7 cellular contexts compared by ENCODE assay signal in the genomic region with DNA sequence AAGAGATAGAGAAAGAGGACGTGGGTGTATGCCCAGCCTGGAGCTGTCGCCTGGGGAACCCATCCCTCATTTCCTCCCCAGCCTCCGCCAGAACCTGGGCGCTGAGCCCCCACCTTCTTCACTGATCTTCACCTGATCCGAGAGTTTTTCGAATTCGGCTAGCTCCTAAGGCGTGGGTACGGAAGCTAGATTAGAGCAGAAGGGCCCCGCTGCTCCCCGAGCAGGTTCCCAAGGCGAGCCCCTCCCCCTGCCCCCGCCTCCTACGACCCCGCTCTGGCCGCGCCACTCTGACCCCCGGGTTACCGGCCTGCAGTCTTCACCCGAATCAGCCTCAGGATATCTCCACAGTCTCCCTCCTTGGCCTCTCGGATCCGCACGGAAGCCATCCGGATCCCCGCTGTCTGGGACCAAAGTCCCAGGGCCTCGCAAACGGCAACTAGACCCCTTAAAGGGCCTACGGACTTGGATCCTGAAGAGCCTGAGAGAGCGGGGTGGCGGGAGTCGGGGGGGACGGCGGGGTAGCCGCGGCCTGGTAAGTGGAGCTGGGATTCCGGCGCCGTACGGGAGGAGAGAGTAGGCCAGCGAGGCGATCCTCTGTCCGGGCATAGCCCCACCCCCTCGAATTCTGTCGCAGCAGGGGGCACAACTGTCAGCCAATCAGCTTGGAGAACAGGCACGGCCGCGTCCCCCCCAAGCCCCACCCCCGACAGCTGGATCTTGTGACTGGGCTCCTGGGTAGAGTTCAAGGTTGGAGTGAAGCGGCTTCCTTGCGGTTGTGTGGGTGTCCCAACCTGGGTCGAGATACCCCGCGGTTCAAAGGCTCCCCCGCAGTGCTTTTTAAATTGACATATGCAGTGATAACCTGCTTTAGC.
DNase-seq lines count a peak whose midpoint lies in the region; ATAC-seq lines count a peak whose summit lies in the region.

TSS of gene SAT2 (minus strand) at position 572 of the 872 bp plus-strand sequence. CDS start at position 386, 186 bp downstream.

- H3K27ac ChIP-seq in caudate nucleus (ENCODE audit: low read depth, low read length), result peak within 1 kb of the TSS; percentile 94

- ATAC-seq in GM18502 (IDR thresholded peaks at IDR 0.05; ENCODE audit: poor library complexity, unreplicated experiment) (peak; percentile 88), HG02973 (IDR thresholded peaks at IDR 0.05; ENCODE audit: unreplicated experiment) (peak; percentile 81)

- DNase-seq in NCI-H2171 (lab: John Stamatoyannopoulos, UW), result peak; percentile 87
- DNase-seq in activated CD4-positive, CD25-positive, alpha-beta regulatory T cell (lab: John Stamatoyannopoulos, UW), result peak; percentile 59 to 80 (median 68)
- peak; percentile 66 to 97 (median 90) for DNase-seq in caudate nucleus (lab: John Stamatoyannopoulos, UW)
- DNase-seq in inferior parietal cortex (ENCODE audit: extremely low spot score), result peak; percentile 87
- peak; percentile 91 for DNase-seq in smooth muscle cell of the brain vasculature (ENCODE audit: low read depth, low spot score)

Comparison
In these comparisons a context has a peak if more than half of its experiments do, and no peak if none do; other contexts are left out.
1. Peak in every context shown above with its lines: DNase-seq, ATAC-seq and H3K27ac ChIP-seq.